ENCODE assay signal across 8 cellular contexts in the genomic region with DNA sequence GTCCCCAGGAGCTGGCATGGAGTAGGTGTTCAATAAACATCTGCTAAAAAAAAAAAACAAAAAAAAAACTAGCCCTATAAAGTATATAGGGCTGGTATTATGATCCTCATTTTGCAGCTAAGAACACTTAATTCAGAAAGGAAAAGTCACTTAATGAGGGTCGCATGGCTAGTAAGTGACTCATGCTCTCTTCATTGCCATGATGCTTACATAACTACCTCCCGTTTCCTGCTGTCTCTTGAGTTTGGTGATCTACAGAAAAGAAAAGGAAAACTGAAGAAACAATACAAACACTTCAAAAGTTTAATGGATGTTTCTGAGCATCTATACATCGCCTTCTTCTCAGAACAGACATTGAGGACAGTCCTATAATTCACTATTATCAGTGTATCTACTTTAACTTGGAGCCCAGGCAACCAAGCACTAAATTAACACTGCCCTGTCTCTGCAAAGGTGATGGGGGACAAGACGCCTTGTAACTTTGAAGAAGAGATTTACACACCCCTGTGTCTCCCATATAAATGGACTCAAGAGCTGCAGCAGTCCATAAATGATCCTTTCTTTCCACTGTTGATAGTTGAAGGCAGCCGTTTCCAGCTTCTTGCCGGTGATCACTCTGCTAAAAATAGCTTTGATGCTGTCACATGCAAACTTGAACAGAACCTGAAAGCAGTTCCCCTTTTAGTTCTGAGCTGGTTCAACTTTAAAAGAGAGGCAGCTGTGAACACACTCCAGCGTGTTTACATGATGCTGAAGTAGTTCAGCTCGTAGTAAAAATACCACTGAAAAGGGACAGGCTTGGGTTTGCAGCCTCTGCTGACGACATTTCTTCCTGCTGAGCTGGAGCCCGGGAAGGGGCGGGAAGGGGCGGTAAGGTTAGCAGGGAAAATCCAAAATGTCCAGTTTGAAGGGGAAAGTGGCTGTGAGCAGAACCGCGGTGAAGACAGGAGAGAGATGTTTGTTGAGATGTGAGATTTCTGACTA.
DNase-seq lines count a peak whose midpoint lies in the region; ATAC-seq and TF ChIP-seq lines count a peak whose summit lies in the region.

No MANE protein-coding gene starts in this region.

- no peaks in the 10 kb centered on the region for H3K9me3 ChIP-seq in CD4-positive, alpha-beta T cell (ENCODE audit: control insufficient read depth, low read length)
- H3K9me3 ChIP-seq in adipocyte (ENCODE audit: control insufficient read depth, low read length) (no peaks in the 10 kb centered on the region), heart right ventricle (no peaks in the 10 kb centered on the region)

- 5 to 6% methylated on average over 14 of the region's 14 CpGs for WGBS in heart right ventricle, 2 donors

- H3K9me3 Mint-ChIP-seq in CD4-positive, alpha-beta T cell: no peaks in the 10 kb centered on the region

- ATAC-seq in CD4-positive, alpha-beta T cell (ENCODE audit: poor library complexity): peak; percentile 75
- peak; percentile 62 for ATAC-seq in GM19035 (IDR thresholded peaks at IDR 0.05; ENCODE audit: unreplicated experiment)
- ATAC-seq in HG03097 (IDR thresholded peaks at IDR 0.05; ENCODE audit: low FRiP score, unreplicated experiment): peak; percentile 65
- peak; percentile 71 to 89 (median 86) for ATAC-seq in heart right ventricle

- peak overlapping the region; percentile 97 for H3K27ac Mint-ChIP-seq in CD4-positive, alpha-beta T cell

- CTCF ChIA-PET in CD4-positive, alpha-beta T cell (lab: Charles Lee): no interaction called here

- H3K9ac ChIP-seq in adipocyte (ENCODE audit: low read length): peak overlapping the region; percentile 61

- H3K27ac ChIP-seq in CD4-positive, alpha-beta T cell (ENCODE audit: low read depth, low read length): peak overlapping the region; percentile 52
- peak overlapping the region; percentile 64 to 95 (median 88) for H3K27ac ChIP-seq in heart right ventricle

- no peaks in the 10 kb centered on the region for H3K36me3 ChIP-seq in adipocyte (ENCODE audit: control insufficient read depth, insufficient read depth, low read length, severe bottlenecking)
- no peaks in the 10 kb centered on the region for H3K36me3 ChIP-seq in heart right ventricle

- peak overlapping the region; percentile 74 for H3K4me3 Mint-ChIP-seq in CD4-positive, alpha-beta T cell

- peak in 1 of 10 experiments; percentile 10 for DNase-seq in CD4-positive, alpha-beta T cell
- DNase-seq in NCI-H345 (lab: John Stamatoyannopoulos, UW) (peak; percentile 97), adipocyte (ENCODE audit: low read depth) (peak; percentile 77), heart right ventricle (peak; percentile 29 to 80), posterior cingulate gyrus (peak in 9 of 10 donors; percentile 13 to 90 (median 33))
- DNase-seq in central memory CD4-positive, alpha-beta T cell: no peak

- H3K27me3 ChIP-seq in CD4-positive, alpha-beta T cell (ENCODE audit: control insufficient read depth, insufficient read depth, low read length): no peaks in the 10 kb centered on the region
- no peaks in the 10 kb centered on the region for H3K27me3 ChIP-seq in adipocyte (replicated peaks; ENCODE audit: control insufficient read depth, insufficient read depth, low read length)
- H3K27me3 ChIP-seq in heart right ventricle: no peaks in the 10 kb centered on the region

- TF ChIP-seq CTCF in CD4-positive, alpha-beta T cell (IDR thresholded peaks at IDR 0.05): no peak
- no peak for TF ChIP-seq CTCF in heart right ventricle (IDR thresholded peaks at IDR 0.05)

- peaks cover 32% of the 10 kb centered on the region for H3K36me3 Mint-ChIP-seq in CD4-positive, alpha-beta T cell (ENCODE audit: low read depth)

- peaks cover 46% of the 10 kb centered on the region for H3K4me1 ChIP-seq in adipocyte (ENCODE audit: control insufficient read depth, insufficient read depth, low read length)
- H3K4me1 ChIP-seq in heart right ventricle: peaks cover 8 to 69% (median 52%) of the 10 kb centered on the region in 9 donors

- H3K4me3 ChIP-seq in adipocyte (ENCODE audit: low read length) (peak overlapping the region; percentile 65), heart right ventricle (peak overlapping the region in 8 of 10 donors; percentile 2 to 34 (median 29))

- H3K4me1 Mint-ChIP-seq in CD4-positive, alpha-beta T cell (ENCODE audit: low read depth): peaks cover 73% of the 10 kb centered on the region

- intact Hi-C loops in CD4-positive, alpha-beta T cell (cut with DNase I, micrococcal nuclease): loop anchor here in 1 of 2 experiments (2.0 kb wide), 2 partner anchors 61 to 113 kb away; a partner anchor contains a TSS
- intact Hi-C loops in heart right ventricle (cut with DNase I) (loop anchor here in 6 of 10 donors (5.0 to 10.0 kb wide), 4 partner anchors 91 to 129 kb away; a partner anchor contains a TSS), posterior cingulate gyrus (cut with DNase I) (no loop called here)

- POLR2A ChIA-PET in CD4-positive, alpha-beta T cell (lab: Charles Lee): interaction anchor here (0.6 to 1.5 kb wide), 5 partner anchors 11 to 417 kb away, joined by 3 to 6 read pairs (median 3); no protein-coding TSS in a partner anchor

- no peaks in the 10 kb centered on the region for H3K27me3 Mint-ChIP-seq in CD4-positive, alpha-beta T cell
